ENCODE assay signal across 2 cellular contexts in the genomic region with DNA sequence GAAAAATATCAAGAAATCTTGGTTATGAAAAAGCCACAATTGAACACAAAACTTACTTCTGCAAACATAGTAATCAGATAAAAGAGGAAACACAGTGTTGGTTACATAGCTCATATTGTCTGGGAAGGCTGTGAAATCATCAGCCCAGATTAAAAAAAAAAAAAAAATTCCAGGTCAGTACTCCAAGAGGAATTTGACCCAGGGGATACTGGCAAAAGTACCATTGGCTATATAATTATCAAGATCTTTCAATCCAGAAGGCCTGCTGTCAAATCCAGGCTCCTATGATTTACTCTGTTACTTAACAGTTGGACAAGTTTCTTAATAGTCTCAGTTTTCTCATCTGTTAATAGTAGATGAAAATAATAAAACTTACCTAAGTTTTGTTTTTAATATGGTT.
TF ChIP-seq lines count a peak whose summit lies in the region.

No MANE protein-coding gene starts in this region.

TF ChIP-seq in liver, 16 proteins besides CTCF, POLR2A, EP300 and RAD21:
- TF ChIP-seq JUND (IDR thresholded peaks at IDR 0.05) (peak in 1 of 2 donors; percentile 47), NR2F2 (IDR thresholded peaks at IDR 0.05) (no peak), TAF1 (conservative IDR thresholded peaks at IDR 0.05) (no peak), HNF4A (conservative IDR thresholded peaks at IDR 0.05) (peak; percentile 65 to 84), YY1 (IDR thresholded peaks at IDR 0.05) (no peak), FOXA1 (IDR thresholded peaks at IDR 0.05) (no peak), FOXA2 (IDR thresholded peaks at IDR 0.05) (no peak), EGR1 (IDR thresholded peaks at IDR 0.05; ENCODE audit: low read depth in 2 of 2) (no peak), HNF4G (IDR thresholded peaks at IDR 0.05) (no peak), RXRA (IDR thresholded peaks at IDR 0.05) (peak in 1 of 2 donors; percentile 63), SP1 (IDR thresholded peaks at IDR 0.05) (no peak), GABPA (IDR thresholded peaks at IDR 0.05 in 1 of 2, conservative IDR thresholded peaks at IDR 0.05 in 1 of 2) (no peak)
- TF ChIP-seq, protein P1, sequence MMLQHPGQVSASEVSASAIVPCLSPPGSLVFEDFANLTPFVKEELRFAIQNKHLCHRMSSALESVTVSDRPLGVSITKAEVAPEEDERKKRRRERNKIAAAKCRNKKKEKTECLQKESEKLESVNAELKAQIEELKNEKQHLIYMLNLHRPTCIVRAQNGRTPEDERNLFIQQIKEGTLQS (IDR thresholded peaks at IDR 0.05) = no peak
- TF ChIP-seq, protein P2, sequence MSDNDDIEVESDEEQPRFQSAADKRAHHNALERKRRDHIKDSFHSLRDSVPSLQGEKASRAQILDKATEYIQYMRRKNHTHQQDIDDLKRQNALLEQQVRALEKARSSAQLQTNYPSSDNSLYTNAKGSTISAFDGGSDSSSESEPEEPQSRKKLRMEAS (IDR thresholded peaks at IDR 0.05) = no peak
- TF ChIP-seq, protein P3, sequence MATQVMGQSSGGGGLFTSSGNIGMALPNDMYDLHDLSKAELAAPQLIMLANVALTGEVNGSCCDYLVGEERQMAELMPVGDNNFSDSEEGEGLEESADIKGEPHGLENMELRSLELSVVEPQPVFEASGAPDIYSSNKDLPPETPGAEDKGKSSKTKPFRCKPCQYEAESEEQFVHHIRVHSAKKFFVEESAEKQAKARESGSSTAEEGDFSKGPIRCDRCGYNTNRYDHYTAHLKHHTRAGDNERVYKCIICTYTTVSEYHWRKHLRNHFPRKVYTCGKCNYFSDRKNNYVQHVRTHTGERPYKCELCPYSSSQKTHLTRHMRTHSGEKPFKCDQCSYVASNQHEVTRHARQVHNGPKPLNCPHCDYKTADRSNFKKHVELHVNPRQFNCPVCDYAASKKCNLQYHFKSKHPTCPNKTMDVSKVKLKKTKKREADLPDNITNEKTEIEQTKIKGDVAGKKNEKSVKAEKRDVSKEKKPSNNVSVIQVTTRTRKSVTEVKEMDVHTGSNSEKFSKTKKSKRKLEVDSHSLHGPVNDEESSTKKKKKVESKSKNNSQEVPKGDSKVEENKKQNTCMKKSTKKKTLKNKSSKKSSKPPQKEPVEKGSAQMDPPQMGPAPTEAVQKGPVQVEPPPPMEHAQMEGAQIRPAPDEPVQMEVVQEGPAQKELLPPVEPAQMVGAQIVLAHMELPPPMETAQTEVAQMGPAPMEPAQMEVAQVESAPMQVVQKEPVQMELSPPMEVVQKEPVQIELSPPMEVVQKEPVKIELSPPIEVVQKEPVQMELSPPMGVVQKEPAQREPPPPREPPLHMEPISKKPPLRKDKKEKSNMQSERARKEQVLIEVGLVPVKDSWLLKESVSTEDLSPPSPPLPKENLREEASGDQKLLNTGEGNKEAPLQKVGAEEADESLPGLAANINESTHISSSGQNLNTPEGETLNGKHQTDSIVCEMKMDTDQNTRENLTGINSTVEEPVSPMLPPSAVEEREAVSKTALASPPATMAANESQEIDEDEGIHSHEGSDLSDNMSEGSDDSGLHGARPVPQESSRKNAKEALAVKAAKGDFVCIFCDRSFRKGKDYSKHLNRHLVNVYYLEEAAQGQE (IDR thresholded peaks at IDR 0.05) = no peak
- TF ChIP-seq, protein P4, sequence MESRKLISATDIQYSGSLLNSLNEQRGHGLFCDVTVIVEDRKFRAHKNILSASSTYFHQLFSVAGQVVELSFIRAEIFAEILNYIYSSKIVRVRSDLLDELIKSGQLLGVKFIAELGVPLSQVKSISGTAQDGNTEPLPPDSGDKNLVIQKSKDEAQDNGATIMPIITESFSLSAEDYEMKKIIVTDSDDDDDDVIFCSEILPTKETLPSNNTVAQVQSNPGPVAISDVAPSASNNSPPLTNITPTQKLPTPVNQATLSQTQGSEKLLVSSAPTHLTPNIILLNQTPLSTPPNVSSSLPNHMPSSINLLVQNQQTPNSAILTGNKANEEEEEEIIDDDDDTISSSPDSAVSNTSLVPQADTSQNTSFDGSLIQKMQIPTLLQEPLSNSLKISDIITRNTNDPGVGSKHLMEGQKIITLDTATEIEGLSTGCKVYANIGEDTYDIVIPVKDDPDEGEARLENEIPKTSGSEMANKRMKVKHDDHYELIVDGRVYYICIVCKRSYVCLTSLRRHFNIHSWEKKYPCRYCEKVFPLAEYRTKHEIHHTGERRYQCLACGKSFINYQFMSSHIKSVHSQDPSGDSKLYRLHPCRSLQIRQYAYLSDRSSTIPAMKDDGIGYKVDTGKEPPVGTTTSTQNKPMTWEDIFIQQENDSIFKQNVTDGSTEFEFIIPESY (IDR thresholded peaks at IDR 0.05) = peak; percentile 35
TF ChIP-seq in liver: peak in this region for 4.

TF ChIP-seq in HepG2, 621 proteins besides CTCF, POLR2A, EP300 and RAD21:
- TF ChIP-seq KDM6A (CRISPR knock-in tag; IDR thresholded peaks at IDR 0.05; ENCODE audit: low read depth) (no peak), ZNF143 (CRISPR knock-in tag; IDR thresholded peaks at IDR 0.05) (no peak), RXRA (CRISPR knock-in tag; IDR thresholded peaks at IDR 0.05) (no peak), SMAD9 (CRISPR knock-in tag; IDR thresholded peaks at IDR 0.05) (no peak), KDM2A (CRISPR knock-in tag; IDR thresholded peaks at IDR 0.05; ENCODE audit: borderline replicate concordance, low read depth) (no peak), KLF11 (CRISPR knock-in tag; IDR thresholded peaks at IDR 0.05) (no peak)
- TF ChIP-seq, protein P5, sequence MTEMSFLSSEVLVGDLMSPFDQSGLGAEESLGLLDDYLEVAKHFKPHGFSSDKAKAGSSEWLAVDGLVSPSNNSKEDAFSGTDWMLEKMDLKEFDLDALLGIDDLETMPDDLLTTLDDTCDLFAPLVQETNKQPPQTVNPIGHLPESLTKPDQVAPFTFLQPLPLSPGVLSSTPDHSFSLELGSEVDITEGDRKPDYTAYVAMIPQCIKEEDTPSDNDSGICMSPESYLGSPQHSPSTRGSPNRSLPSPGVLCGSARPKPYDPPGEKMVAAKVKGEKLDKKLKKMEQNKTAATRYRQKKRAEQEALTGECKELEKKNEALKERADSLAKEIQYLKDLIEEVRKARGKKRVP (CRISPR knock-in tag; IDR thresholded peaks at IDR 0.05) = no peak
- TF ChIP-seq, protein P6, sequence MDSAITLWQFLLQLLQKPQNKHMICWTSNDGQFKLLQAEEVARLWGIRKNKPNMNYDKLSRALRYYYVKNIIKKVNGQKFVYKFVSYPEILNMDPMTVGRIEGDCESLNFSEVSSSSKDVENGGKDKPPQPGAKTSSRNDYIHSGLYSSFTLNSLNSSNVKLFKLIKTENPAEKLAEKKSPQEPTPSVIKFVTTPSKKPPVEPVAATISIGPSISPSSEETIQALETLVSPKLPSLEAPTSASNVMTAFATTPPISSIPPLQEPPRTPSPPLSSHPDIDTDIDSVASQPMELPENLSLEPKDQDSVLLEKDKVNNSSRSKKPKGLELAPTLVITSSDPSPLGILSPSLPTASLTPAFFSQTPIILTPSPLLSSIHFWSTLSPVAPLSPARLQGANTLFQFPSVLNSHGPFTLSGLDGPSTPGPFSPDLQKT (CRISPR knock-in tag; IDR thresholded peaks at IDR 0.05; ENCODE audit: borderline replicate concordance) = no peak
- TF ChIP-seq, protein P7, sequence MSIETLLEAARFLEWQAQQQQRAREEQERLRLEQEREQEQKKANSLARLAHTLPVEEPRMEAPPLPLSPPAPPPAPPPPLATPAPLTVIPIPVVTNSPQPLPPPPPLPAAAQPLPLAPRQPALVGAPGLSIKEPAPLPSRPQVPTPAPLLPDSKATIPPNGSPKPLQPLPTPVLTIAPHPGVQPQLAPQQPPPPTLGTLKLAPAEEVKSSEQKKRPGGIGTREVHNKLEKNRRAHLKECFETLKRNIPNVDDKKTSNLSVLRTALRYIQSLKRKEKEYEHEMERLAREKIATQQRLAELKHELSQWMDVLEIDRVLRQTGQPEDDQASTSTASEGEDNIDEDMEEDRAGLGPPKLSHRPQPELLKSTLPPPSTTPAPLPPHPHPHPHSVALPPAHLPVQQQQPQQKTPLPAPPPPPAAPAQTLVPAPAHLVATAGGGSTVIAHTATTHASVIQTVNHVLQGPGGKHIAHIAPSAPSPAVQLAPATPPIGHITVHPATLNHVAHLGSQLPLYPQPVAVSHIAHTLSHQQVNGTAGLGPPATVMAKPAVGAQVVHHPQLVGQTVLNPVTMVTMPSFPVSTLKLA (IDR thresholded peaks at IDR 0.05) = no peak
- TF ChIP-seq, protein P8, sequence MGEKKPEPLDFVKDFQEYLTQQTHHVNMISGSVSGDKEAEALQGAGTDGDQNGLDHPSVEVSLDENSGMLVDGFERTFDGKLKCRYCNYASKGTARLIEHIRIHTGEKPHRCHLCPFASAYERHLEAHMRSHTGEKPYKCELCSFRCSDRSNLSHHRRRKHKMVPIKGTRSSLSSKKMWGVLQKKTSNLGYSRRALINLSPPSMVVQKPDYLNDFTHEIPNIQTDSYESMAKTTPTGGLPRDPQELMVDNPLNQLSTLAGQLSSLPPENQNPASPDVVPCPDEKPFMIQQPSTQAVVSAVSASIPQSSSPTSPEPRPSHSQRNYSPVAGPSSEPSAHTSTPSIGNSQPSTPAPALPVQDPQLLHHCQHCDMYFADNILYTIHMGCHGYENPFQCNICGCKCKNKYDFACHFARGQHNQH (CRISPR knock-in tag; IDR thresholded peaks at IDR 0.05) = no peak
